16 cellular contexts compared by ENCODE assay signal in the genomic region with DNA sequence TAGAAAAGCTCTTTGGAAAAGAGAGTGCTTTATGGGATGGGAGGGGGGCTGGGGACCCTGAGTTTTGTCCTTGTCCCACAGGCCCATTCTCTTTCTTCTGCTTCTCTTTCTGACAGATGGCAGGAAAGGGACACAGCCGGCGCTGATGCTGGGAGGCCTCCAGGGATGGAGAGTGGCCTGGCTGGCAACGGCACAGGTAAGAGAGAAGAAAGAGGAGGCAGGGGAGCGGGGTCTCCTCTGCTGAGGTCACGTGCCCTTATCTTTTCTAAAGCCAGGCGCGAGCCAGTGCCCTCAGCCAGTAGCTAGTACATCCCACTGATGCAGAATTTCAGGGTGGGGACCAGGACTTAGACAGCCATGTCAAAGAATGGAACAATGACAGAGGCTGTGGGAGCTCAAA. TPM values are rescaled to one million over a fixed set of nuclear protein-coding genes. Genes with fewer than 3 reads are reported as not detected.
DNase-seq lines count a peak whose midpoint lies in the region; ATAC-seq and TF ChIP-seq lines count a peak whose summit lies in the region.
"Had no signal": no experiment of that assay in that cellular context is flagged by ENCODE, and none has a peak within 500 bp of the region (broad histone marks: within the 10 kb centered on the region; RNA-seq: fewer than 3 reads in every experiment).

No MANE protein-coding gene starts in this region.

- whole genome bisulfite sequencing in gastroesophageal sphincter (ENCODE audit: low coverage in 1 of 2), 2 donors = 77 to 80% methylated on average over 1 to 6 of the region's 7 CpGs

- intact Hi-C loops in left cardiac atrium (cut with DNase I) = no loop called here
- intact Hi-C loops in Right ventricle myocardium inferior (cut with DNase I) = no loop called here

- no peak for TF ChIP-seq CTCF in gastroesophageal sphincter (IDR thresholded peaks at IDR 0.05)
- TF ChIP-seq CTCF in osteoblast (IDR thresholded peaks at IDR 0.05; ENCODE audit: extremely low read depth, low read depth, low read length) = no peak

- H3K79me2 ChIP-seq in osteoblast (ENCODE audit: insufficient read depth, low read length) = peaks cover 7% of the 10 kb centered on the region

- peaks cover 0 to 12% of the 10 kb centered on the region in 2 donors for H3K36me3 ChIP-seq in gastroesophageal sphincter
- H3K36me3 ChIP-seq in osteoblast (ENCODE audit: insufficient read depth, low read length) = peaks cover 8% of the 10 kb centered on the region
- H3K36me3 ChIP-seq: ovary had no signal

- H2AFZ ChIP-seq in osteoblast (ENCODE audit: low read length) = no peak overlapping the region

- H3K4me3 ChIP-seq in gastroesophageal sphincter (no peak overlapping the region), osteoblast (ENCODE audit: insufficient read depth, low read length) (no peak overlapping the region)
- H3K4me3 ChIP-seq: ovary had no signal

- peak overlapping the region; percentile 57 to 77 (median 71) for H3K27ac ChIP-seq in gastroesophageal sphincter
- H3K27ac ChIP-seq in osteoblast (ENCODE audit: low read depth, low read length) = no peak overlapping the region
- H3K27ac ChIP-seq: C4-2B had no signal

- TF ChIP-seq POLR2A in gastroesophageal sphincter (IDR thresholded peaks at IDR 0.05) = no peak

- H4K20me1 ChIP-seq in osteoblast (ENCODE audit: insufficient read depth, low read length) = peaks cover 10% of the 10 kb centered on the region

- TF ChIP-seq EP300 in gastroesophageal sphincter (IDR thresholded peaks at IDR 0.05) = no peak

- no peak overlapping the region for H3K4me2 ChIP-seq in osteoblast (ENCODE audit: insufficient read depth, low read length)

- ATAC-seq in left cardiac atrium (no peak), Right ventricle myocardium inferior (no peak), gastroesophageal sphincter (no peak), GM19035 (IDR thresholded peaks at IDR 0.05; ENCODE audit: unreplicated experiment) (no peak)
- ATAC-seq: activated CD8-positive, alpha-beta T cell treated with anti-CD3 and anti-CD28 coated beads, Interleukin-2, amount 10 ng/mL, durations not matched to agents 7 days and 5 days; HCT116 had no signal

- peaks cover 0 to 55% (median 0%) of the 10 kb centered on the region in 3 donors for H3K4me1 ChIP-seq in gastroesophageal sphincter
- H3K4me1 ChIP-seq in osteoblast (ENCODE audit: insufficient read depth, low read length) = no peaks in the 10 kb centered on the region

- H3K27me3 ChIP-seq in gastroesophageal sphincter = no peaks in the 10 kb centered on the region
- H3K27me3 ChIP-seq in osteoblast (ENCODE audit: insufficient read depth, low read length) = no peaks in the 10 kb centered on the region
- H3K27me3 ChIP-seq: ovary had no signal

- DNase-seq in left cardiac atrium (peak; percentile 18), Right ventricle myocardium inferior (ENCODE audit: missing footprints) (no peak), osteoblast (ENCODE audit: insufficient read length, low spot score, missing footprints) (peak; percentile 58), dermis blood vessel endothelial cell (no peak), glomerular visceral epithelial cell (ENCODE audit: extremely low spot score) (no peak)
- DNase-seq in activated CD4-positive, alpha-beta T cell treated with anti-CD3 and anti-CD28 coated beads, Interleukin-2, amount 50 U/mL, for 1 hour = no peak
- DNase-seq: activated CD8-positive, alpha-beta T cell treated with anti-CD3 and anti-CD28 coated beads, Interleukin-2, amount 10 ng/mL, durations not matched to agents 7 days and 5 days; activated naive CD8-positive, alpha-beta T cell treated with anti-CD3 and anti-CD28 coated beads, Interleukin-2, amount 10 ng/mL, durations not matched to agents 7 days and 5 days; activated T-cell treated with anti-CD3 and anti-CD28 coated beads, Interleukin-2, amount 50 U/mL, for 72 hours; NCI-H1436 treated with DMSO at 0.1 percent for 48 hours; T-helper 1 cell had no signal

- no peaks in the 10 kb centered on the region for H3K9me3 ChIP-seq in gastroesophageal sphincter
- H3K9me3 ChIP-seq in osteoblast (ENCODE audit: low read depth, low read length) = no peaks in the 10 kb centered on the region
- H3K9me3 ChIP-seq: ovary had no signal

RNA-seq across cellular contexts. Expression of gene ZNF775, which starts 9.2 kb away (rescaled TPM):
- total RNA-seq in left cardiac atrium (1 to 10 TPM; 3.8 to 4.2 TPM), Right ventricle myocardium inferior (3.3 TPM), gastroesophageal sphincter (10 to 100 TPM in 2 of 4 donors, 1 to 10 TPM in 2; 5.3 to 12.5 (median 10.5) TPM), osteoblast (5.0 and 6.2 TPM in 2 replicates), dermis blood vessel endothelial cell (8.1 and 9.7 TPM in 2 replicates)

RNA-seq across cellular contexts. Expression of gene REPIN1, which starts 19.7 kb away (rescaled TPM):
- 100 to 1,000 TPM; 100 to 108 TPM for total RNA-seq in left cardiac atrium
- total RNA-seq in Right ventricle myocardium inferior = 111 TPM
- 100 to 1,000 TPM in 2 of 4 donors, 10 to 100 TPM in 2; 72.7 to 132 (median 102) TPM for total RNA-seq in gastroesophageal sphincter
- total RNA-seq in osteoblast = 53.6 and 57.5 TPM in 2 replicates
- 83.9 and 124 TPM in 2 replicates for total RNA-seq in dermis blood vessel endothelial cell

RNA-seq across cellular contexts. Expression of gene RARRES2, which starts 46.9 kb away (rescaled TPM):
- total RNA-seq in left cardiac atrium (100 to 1,000 TPM in 1 of 2 donors, 10 to 100 TPM in 1; 86.4 to 178 TPM), Right ventricle myocardium inferior (32.6 TPM), gastroesophageal sphincter (100 to 1,000 TPM; 152 to 341 (median 157) TPM), osteoblast (18.3 and 26.1 TPM in 2 replicates), dermis blood vessel endothelial cell (0.65 and 1.9 TPM in 2 replicates)
- total RNA-seq: activated CD8-positive, alpha-beta T cell treated with anti-CD3 and anti-CD28 coated beads, Interleukin-2, amount 10 ng/mL, durations not matched to agents 7 days and 5 days; activated naive CD8-positive, alpha-beta T cell treated with anti-CD3 and anti-CD28 coated beads, Interleukin-2, amount 10 ng/mL, durations not matched to agents 7 days and 5 days; activated T-cell treated with anti-CD3 and anti-CD28 coated beads, Interleukin-2, amount 50 U/mL, for 72 hours had no signal

Comparison
In these comparisons a context has a peak if more than half of its experiments do, and no peak if none do; other contexts are left out.
1. DNase-seq: peak in left cardiac atrium (single experiment) and osteoblast (single experiment); none in Right ventricle myocardium inferior (single experiment), dermis blood vessel endothelial cell (single experiment), glomerular visceral epithelial cell (single experiment) and activated CD4-positive, alpha-beta T cell treated with anti-CD3 and anti-CD28 coated beads, Interleukin-2, amount 50 U/mL, for 1 hour (single experiment).